In genomic region chr14:68393178-68393763, GRCh38 we compare ENCODE assay signal across 11 cellular contexts.
DNase-seq lines count a peak whose midpoint lies in the region; ATAC-seq and TF ChIP-seq lines count a peak whose summit lies in the region.
"Had no signal": no experiment of that assay in that cellular context is flagged by ENCODE, and none has a peak within 500 bp of the region (broad histone marks: within the 10 kb centered on the region; RNA-seq: fewer than 3 reads in every experiment).

No MANE protein-coding gene starts in this region.

- H3K4me1 Mint-ChIP-seq in neural progenitor cell = peaks cover 77% of the 10 kb centered on the region

- no peak for ATAC-seq in thoracic aorta (ENCODE audit: insufficient number of reproducible peaks, low FRiP score, low read depth)

- no peaks in the 10 kb centered on the region for H4K20me1 ChIP-seq in neural progenitor cell (ENCODE audit: low read depth)

- no peaks in the 10 kb centered on the region for H3K36me3 ChIP-seq in Peyer's patch
- no peaks in the 10 kb centered on the region for H3K36me3 ChIP-seq in neural progenitor cell
- H3K36me3 ChIP-seq in thoracic aorta = no peaks in the 10 kb centered on the region

- H3K9me3 Mint-ChIP-seq in neural progenitor cell = peaks cover 8% of the 10 kb centered on the region

- H3K27ac ChIP-seq in Peyer's patch (peak overlapping the region in 3 of 4 donors; percentile 48 to 68 (median 53)), dorsolateral prefrontal cortex (peak overlapping the region in 48 of 59 donors; percentile 25 to 85 (median 68)), neural progenitor cell (peak overlapping the region; percentile 95), thoracic aorta (peak overlapping the region; percentile 70 to 76)

- H3K4me3 Mint-ChIP-seq in neural progenitor cell = peak overlapping the region; percentile 56

- peaks cover 5% of the 10 kb centered on the region for H3K36me3 Mint-ChIP-seq in neural progenitor cell

- no peak overlapping the region for H3K4me3 ChIP-seq in Peyer's patch
- H3K4me3 ChIP-seq in dorsolateral prefrontal cortex = no peak overlapping the region
- no peak overlapping the region for H3K4me3 ChIP-seq in neural progenitor cell
- H3K4me3 ChIP-seq in thoracic aorta = no peak overlapping the region
- H3K4me3 ChIP-seq: mucosa of descending colon had no signal

- H3K4me1 ChIP-seq in Peyer's patch = peaks cover 0 to 28% (median 7%) of the 10 kb centered on the region in 4 donors
- H3K4me1 ChIP-seq in neural progenitor cell = peaks cover 64% of the 10 kb centered on the region
- peaks cover 59 to 84% of the 10 kb centered on the region in 2 donors for H3K4me1 ChIP-seq in thoracic aorta (ENCODE audit: control insufficient read depth in 1 of 2, low read depth in 2 of 2)

- no peak for TF ChIP-seq POLR2A in Peyer's patch (IDR thresholded peaks at IDR 0.05)

- no peak for DNase-seq in Peyer's patch
- no peak for DNase-seq in dorsolateral prefrontal cortex
- peak; percentile 59 for DNase-seq in neural progenitor cell (ENCODE audit: low spot score)
- DNase-seq in thoracic aorta (ENCODE audit: low spot score) = no peak
- no peak for DNase-seq in KBM-7
- DNase-seq in NOMO-1 treated with DMSO at 0.1 percent for 48 hours (lab: John Stamatoyannopoulos, UW; ENCODE audit: unreplicated experiment) = no peak
- DNase-seq in posterior cingulate gyrus = no peak
- DNase-seq: activated CD4-positive, CD25-positive, alpha-beta regulatory T cell; NCI-H2029; stimulated activated CD4-positive, alpha-beta T cell treated with anti-CD3 and anti-CD28 coated beads, Interleukin-15, amount 100 ng/mL, for 24 hours had no signal

- no peaks in the 10 kb centered on the region for H3K79me2 ChIP-seq in neural progenitor cell (ENCODE audit: low read depth)

- intact Hi-C loops in dorsolateral prefrontal cortex (cut with DNase I) (loop anchor here in 1 of 2 donors (5.0 kb wide), 1 partner anchor 76 kb away; no protein-coding TSS in a partner anchor), posterior cingulate gyrus (cut with DNase I) (no loop called here)

- in situ Hi-C loops in KBM-7 (cut with MboI; ENCODE audit: low pct_unique_long_range_greater_than_20kb, low sequenced_read_pairs) = no loop called here

- H3K27me3 Mint-ChIP-seq in neural progenitor cell (ENCODE audit: insufficient read depth, low read depth) = peaks cover 4% of the 10 kb centered on the region

- TF ChIP-seq CTCF in Peyer's patch (IDR thresholded peaks at IDR 0.05) (no peak), dorsolateral prefrontal cortex (IDR thresholded peaks at IDR 0.05 in 54 of 56, conservative IDR thresholded peaks at IDR 0.05 in 2 of 56; ENCODE audit: low read depth in 1 of 56, partially characterized antibody in 56 of 56) (no peak), neural progenitor cell (IDR thresholded peaks at IDR 0.05) (no peak), thoracic aorta (IDR thresholded peaks at IDR 0.05) (no peak)

- H3K27me3 ChIP-seq in Peyer's patch (no peaks in the 10 kb centered on the region), dorsolateral prefrontal cortex (no peaks in the 10 kb centered on the region), neural progenitor cell (no peaks in the 10 kb centered on the region), thoracic aorta (replicated peaks; ENCODE audit: insufficient read depth) (no peaks in the 10 kb centered on the region)

- H3K9me3 ChIP-seq in Peyer's patch (no peaks in the 10 kb centered on the region), neural progenitor cell (ENCODE audit: low read depth) (no peaks in the 10 kb centered on the region), thoracic aorta (no peaks in the 10 kb centered on the region)
- H3K9me3 ChIP-seq: mucosa of descending colon had no signal

- peaks cover 44% of the 10 kb centered on the region for H3F3A ChIP-seq in neural progenitor cell (ENCODE audit: low read depth)

- H2AFZ ChIP-seq in neural progenitor cell (replicated peaks) = no peak overlapping the region

- H3K4me2 ChIP-seq in neural progenitor cell = peak overlapping the region; percentile 55

- peak overlapping the region; percentile 99 for H3K27ac Mint-ChIP-seq in neural progenitor cell

- H3K9ac ChIP-seq in neural progenitor cell = no peak overlapping the region
